Comparison of ENCODE assay signal across 8 cellular contexts in the genomic region with DNA sequence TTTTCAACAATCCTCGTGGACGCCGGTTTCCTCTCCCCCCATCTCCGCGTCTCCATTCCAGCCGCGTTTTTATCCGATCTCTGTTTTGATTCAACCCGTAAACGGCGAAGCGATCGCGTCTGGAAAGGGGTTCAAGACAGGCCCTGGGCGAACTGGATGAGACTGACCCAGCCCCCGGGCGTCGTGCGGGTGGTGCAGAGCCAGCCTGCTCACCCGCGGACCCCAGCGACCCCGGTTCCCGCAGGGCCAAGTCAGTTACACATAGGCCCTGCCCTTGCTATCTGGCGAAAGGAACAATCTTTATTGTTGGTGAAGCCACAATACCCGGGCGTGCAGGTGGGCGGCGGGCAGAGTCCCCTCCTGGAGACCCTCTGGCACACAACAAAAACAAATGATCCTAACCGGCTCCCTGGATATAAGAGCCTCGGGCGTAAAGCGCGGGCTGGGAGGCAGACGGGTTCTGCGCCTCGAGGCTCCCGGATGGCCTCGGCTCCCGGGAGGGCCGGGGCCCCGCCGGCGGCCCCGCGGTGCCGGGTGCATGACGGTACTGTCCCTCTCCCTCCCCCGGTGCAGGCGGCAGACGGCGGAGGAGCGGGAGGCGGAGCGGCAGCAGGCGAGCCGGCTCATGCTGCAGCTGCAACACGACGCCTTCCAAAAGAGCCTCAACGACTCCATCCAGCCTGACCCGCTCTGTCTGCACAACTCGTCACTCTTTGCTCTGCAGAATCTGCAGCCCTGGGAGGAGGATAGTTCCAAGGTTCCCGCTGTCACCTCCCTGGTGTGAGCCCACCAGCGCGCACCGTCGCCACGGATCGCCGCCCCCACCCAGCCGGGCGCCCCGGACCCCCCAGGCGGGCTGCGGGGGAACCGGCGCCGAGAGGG. TPM values are rescaled to one million over a fixed set of nuclear protein-coding genes. Genes with fewer than 3 reads are reported as not detected.
DNase-seq lines count a peak whose midpoint lies in the region; ATAC-seq and TF ChIP-seq lines count a peak whose summit lies in the region.
"Had no signal": no experiment of that assay in that cellular context is flagged by ENCODE, and none has a peak within 500 bp of the region (broad histone marks: within the 10 kb centered on the region; RNA-seq: fewer than 3 reads in every experiment).

No MANE protein-coding gene starts in this region.

- H3K9me3 ChIP-seq in CD4-positive, alpha-beta T cell (ENCODE audit: control insufficient read depth, low read length) = no peaks in the 10 kb centered on the region

- H3K4me3 Mint-ChIP-seq in neural crest cell = peak overlapping the region; percentile 64
- H3K4me3 Mint-ChIP-seq in CD4-positive, alpha-beta T cell = no peak overlapping the region

- intact Hi-C loops in CD4-positive, alpha-beta T cell (cut with DNase I, micrococcal nuclease) = no loop called here

- H3K9me3 Mint-ChIP-seq in neural crest cell = no peaks in the 10 kb centered on the region
- H3K9me3 Mint-ChIP-seq in CD4-positive, alpha-beta T cell = no peaks in the 10 kb centered on the region

- H3K27me3 Mint-ChIP-seq in neural crest cell (ENCODE audit: low read depth) = peaks cover 92% of the 10 kb centered on the region
- peaks cover 63% of the 10 kb centered on the region for H3K27me3 Mint-ChIP-seq in CD4-positive, alpha-beta T cell

- no peak overlapping the region for H3K27ac Mint-ChIP-seq in neural crest cell (ENCODE audit: unreplicated experiment)
- H3K27ac Mint-ChIP-seq in CD4-positive, alpha-beta T cell = no peak overlapping the region

- no peak for ATAC-seq in GM21526 (IDR thresholded peaks at IDR 0.05; ENCODE audit: low FRiP score, unreplicated experiment)
- no peak for ATAC-seq in CD4-positive, alpha-beta T cell (ENCODE audit: poor library complexity)
- no peak for ATAC-seq in GM18519 (IDR thresholded peaks at IDR 0.05; ENCODE audit: low FRiP score, unreplicated experiment)

- DNase-seq in EH (ENCODE audit: low read depth) (peak; percentile 55), Kasumi-1 (lab: John Stamatoyannopoulos, UW) (peak; percentile 50 to 60), ecto neural progenitor cell (ENCODE audit: low spot score) (peak; percentile 75), neural crest cell (ENCODE audit: low read depth, low spot score) (peak; percentile 21)
- no peak for DNase-seq in CD4-positive, alpha-beta T cell
- DNase-seq: NCI-H1105 treated with DMSO at 0.1 percent for 48 hours had no signal

- peaks cover 4% of the 10 kb centered on the region for H3K36me3 Mint-ChIP-seq in neural crest cell (ENCODE audit: low read depth)
- H3K36me3 Mint-ChIP-seq in CD4-positive, alpha-beta T cell (ENCODE audit: low read depth) = no peaks in the 10 kb centered on the region

- no peak overlapping the region for H3K27ac ChIP-seq in CD4-positive, alpha-beta T cell (ENCODE audit: low read depth, low read length)

- peaks cover 16% of the 10 kb centered on the region for H3K4me1 Mint-ChIP-seq in neural crest cell
- H3K4me1 Mint-ChIP-seq in CD4-positive, alpha-beta T cell (ENCODE audit: low read depth) = peaks cover 18% of the 10 kb centered on the region

- POLR2A ChIA-PET in CD4-positive, alpha-beta T cell (lab: Charles Lee) = no interaction called here

- CTCF ChIA-PET in CD4-positive, alpha-beta T cell (lab: Charles Lee) = no interaction called here

- TF ChIP-seq CTCF in neural crest cell (conservative IDR thresholded peaks at IDR 0.05) = no peak
- TF ChIP-seq CTCF in CD4-positive, alpha-beta T cell (IDR thresholded peaks at IDR 0.05) = no peak

- H3K27me3 ChIP-seq in CD4-positive, alpha-beta T cell (ENCODE audit: control insufficient read depth, insufficient read depth, low read length) = peaks cover 85% of the 10 kb centered on the region

RNA-seq across cellular contexts. Expression of gene TLX3, which starts 2.0 kb away (rescaled TPM):
- 0.51 and 0.52 TPM in 2 replicates for total RNA-seq in neural crest cell
- total RNA-seq in CD4-positive, alpha-beta T cell = not detected

Comparison
In these comparisons a context has a peak if more than half of its experiments do, and no peak if none do; other contexts are left out.
1. DNase-seq: peak in EH (single experiment), Kasumi-1 (2 of 2), ecto neural progenitor cell (single experiment) and neural crest cell (single experiment); none in CD4-positive, alpha-beta T cell (0 of 10).